20 cellular contexts compared by ENCODE assay signal in genomic region chr6:81396916-81397315, GRCh38.
"Had no signal": no experiment of that assay in that cellular context is flagged by ENCODE, and none has a peak within 500 bp of the region (broad histone marks: within the 10 kb centered on the region; RNA-seq: fewer than 3 reads in every experiment).

No MANE protein-coding gene starts in this region.

- ATAC-seq: effector memory CD8-positive, alpha-beta T cell; esophagus mucosa; foreskin keratinocyte; gastrocnemius medialis; gastroesophageal sphincter; heart left ventricle; heart right ventricle had no signal

- DNase-seq: colonic mucosa; cortex of kidney; dermis blood vessel endothelial cell; dorsolateral prefrontal cortex; effector CD4-positive, alpha-beta T cell; effector CD8-positive, alpha-beta T cell; effector memory CD4-positive, alpha-beta T cell; effector memory CD8-positive, alpha-beta T cell; endodermal cell; erythroblast; esophagus squamous epithelium; foreskin fibroblast; foreskin keratinocyte; gastrocnemius medialis; glutamatergic neuron; head of caudate nucleus; heart left ventricle; heart right ventricle had no signal
